In genomic region chr5:108726446-108727091, GRCh38 we compare ENCODE assay signal across 1 cellular context.
TF ChIP-seq lines count a peak whose summit lies in the region.

No MANE protein-coding gene starts in this region.

TF ChIP-seq in K562, 482 proteins besides CTCF, POLR2A, EP300 and RAD21 (continued from another document):
- TF ChIP-seq ZNF507 (tag; conservative IDR thresholded peaks at IDR 0.05), result no peak
- no peak for TF ChIP-seq DEAF1 (CRISPR knock-in tag; IDR thresholded peaks at IDR 0.05)
- TF ChIP-seq RNF219 (CRISPR knock-in tag; IDR thresholded peaks at IDR 0.05), result no peak
